1 cellular context compared by ENCODE assay signal in genomic region chr3:195236076-195236798, GRCh38.
TF ChIP-seq lines count a peak whose summit lies in the region.

No MANE protein-coding gene starts in this region.

TF ChIP-seq in GM23338, 12 proteins besides CTCF, POLR2A, EP300 and RAD21 (continued from another document):
- no peak for TF ChIP-seq ZNF462 (CRISPR knock-in tag; IDR thresholded peaks at IDR 0.05)
- TF ChIP-seq REST (IDR thresholded peaks at IDR 0.05; ENCODE audit: unreplicated experiment) = no peak
- TF ChIP-seq JUNB (IDR thresholded peaks at IDR 0.05; ENCODE audit: unreplicated experiment) = no peak
- no peak for TF ChIP-seq STAT1 (IDR thresholded peaks at IDR 0.05; ENCODE audit: unreplicated experiment)
- TF ChIP-seq NANOG (IDR thresholded peaks at IDR 0.05; ENCODE audit: borderline replicate concordance) = no peak
- TF ChIP-seq ZNF331 (CRISPR knock-in tag; IDR thresholded peaks at IDR 0.05; ENCODE audit: low read depth) = no peak
- no peak for TF ChIP-seq EZH2phosphoT487 (IDR thresholded peaks at IDR 0.05; ENCODE audit: unreplicated experiment)
- TF ChIP-seq POLR2AphosphoS5 (IDR thresholded peaks at IDR 0.05; ENCODE audit: low read depth) = no peak
- no peak for TF ChIP-seq EZH2 (IDR thresholded peaks at IDR 0.05; ENCODE audit: low read depth, unreplicated experiment)
- no peak for TF ChIP-seq CREB1 (CRISPR knock-in tag; IDR thresholded peaks at IDR 0.05; ENCODE audit: low read depth)
- TF ChIP-seq ETS1 (IDR thresholded peaks at IDR 0.05) = no peak
TF ChIP-seq in GM23338: peak in this region for 0.
